Comparison of ENCODE assay signal across 2 cellular contexts in the genomic region with DNA sequence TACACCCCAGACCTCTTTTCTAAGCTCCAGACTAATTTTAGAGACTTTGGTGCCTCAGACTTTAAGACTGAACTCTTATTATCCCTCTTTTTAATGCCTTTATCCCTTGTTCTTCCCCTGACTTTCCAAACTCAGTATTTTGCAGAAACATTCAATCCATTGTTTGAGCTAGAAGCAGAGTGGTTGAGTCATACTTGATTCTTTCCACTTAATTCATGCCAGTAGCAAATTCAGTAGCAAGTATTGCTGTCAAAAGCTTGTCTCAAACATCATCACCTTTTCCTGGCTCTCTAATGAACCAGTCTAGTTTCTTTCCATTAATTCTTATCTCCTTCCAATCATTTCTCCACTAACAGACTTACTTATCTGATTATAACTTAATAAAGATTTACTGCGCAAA.
TF ChIP-seq lines count a peak whose summit lies in the region.

No MANE protein-coding gene starts in this region.

TF ChIP-seq in SK-N-SH treated with all-trans-retinoic acid at 6 μM for 48 hours, 23 proteins besides CTCF, POLR2A, EP300 and RAD21 (continued from another document):
- TF ChIP-seq, protein P1, sequence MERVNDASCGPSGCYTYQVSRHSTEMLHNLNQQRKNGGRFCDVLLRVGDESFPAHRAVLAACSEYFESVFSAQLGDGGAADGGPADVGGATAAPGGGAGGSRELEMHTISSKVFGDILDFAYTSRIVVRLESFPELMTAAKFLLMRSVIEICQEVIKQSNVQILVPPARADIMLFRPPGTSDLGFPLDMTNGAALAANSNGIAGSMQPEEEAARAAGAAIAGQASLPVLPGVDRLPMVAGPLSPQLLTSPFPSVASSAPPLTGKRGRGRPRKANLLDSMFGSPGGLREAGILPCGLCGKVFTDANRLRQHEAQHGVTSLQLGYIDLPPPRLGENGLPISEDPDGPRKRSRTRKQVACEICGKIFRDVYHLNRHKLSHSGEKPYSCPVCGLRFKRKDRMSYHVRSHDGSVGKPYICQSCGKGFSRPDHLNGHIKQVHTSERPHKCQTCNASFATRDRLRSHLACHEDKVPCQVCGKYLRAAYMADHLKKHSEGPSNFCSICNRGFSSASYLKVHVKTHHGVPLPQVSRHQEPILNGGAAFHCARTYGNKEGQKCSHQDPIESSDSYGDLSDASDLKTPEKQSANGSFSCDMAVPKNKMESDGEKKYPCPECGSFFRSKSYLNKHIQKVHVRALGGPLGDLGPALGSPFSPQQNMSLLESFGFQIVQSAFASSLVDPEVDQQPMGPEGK (CRISPR knock-in tag; IDR thresholded peaks at IDR 0.05; ENCODE audit: borderline replicate concordance) = no peak

TF ChIP-seq in SK-N-SH, 30 proteins besides CTCF, POLR2A, EP300 and RAD21 (continued from another document):
- no peak for TF ChIP-seq YY1 (IDR thresholded peaks at IDR 0.05; ENCODE audit: low read depth)
- no peak for TF ChIP-seq NRF1 (IDR thresholded peaks at IDR 0.05; ENCODE audit: low read depth, low read length)
- no peak for TF ChIP-seq RFX5 (IDR thresholded peaks at IDR 0.05; ENCODE audit: low read length)
- no peak for TF ChIP-seq FOSL2 (IDR thresholded peaks at IDR 0.05; ENCODE audit: borderline replicate concordance, low read depth)
- no peak for TF ChIP-seq SMC3 (IDR thresholded peaks at IDR 0.05; ENCODE audit: low read depth, low read length)
- no peak for TF ChIP-seq MEF2A (IDR thresholded peaks at IDR 0.05; ENCODE audit: borderline replicate concordance, low read depth)
- TF ChIP-seq CHD2 (IDR thresholded peaks at IDR 0.05; ENCODE audit: low read length, partially characterized antibody) = no peak
- TF ChIP-seq MXI1 (IDR thresholded peaks at IDR 0.05; ENCODE audit: low read depth, low read length) = no peak
- no peak for TF ChIP-seq EZH2phosphoT487 (IDR thresholded peaks at IDR 0.05; ENCODE audit: borderline replicate concordance, low read depth)
- no peak for TF ChIP-seq TEAD4 (IDR thresholded peaks at IDR 0.05; ENCODE audit: borderline replicate concordance, insufficient read depth)
